In the genomic region with DNA sequence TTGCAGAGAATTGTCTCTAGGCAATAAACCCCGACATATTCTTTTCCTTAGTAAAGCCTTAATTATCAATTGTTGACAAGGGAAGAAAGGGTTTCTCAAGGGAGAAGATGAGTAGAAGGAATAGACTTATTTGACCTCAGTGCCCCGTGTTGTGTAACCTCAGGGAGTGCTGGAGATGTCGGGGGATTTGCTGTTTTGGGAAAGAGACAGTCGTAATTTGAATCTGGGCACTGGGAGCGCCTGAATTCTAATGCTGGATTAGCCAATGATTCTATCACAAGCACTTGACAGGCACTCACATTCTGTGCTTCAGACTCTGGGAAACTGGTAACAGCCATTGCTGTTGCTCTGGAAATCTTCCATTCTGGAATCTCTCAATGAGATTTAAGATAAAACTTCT, we compare ENCODE assay signal across 31 cellular contexts. TPM values are rescaled to one million over a fixed set of nuclear protein-coding genes. Genes with fewer than 3 reads are reported as not detected.
"Had no signal": no experiment of that assay in that cellular context is flagged by ENCODE, and none has a peak within 500 bp of the region (broad histone marks: within the 10 kb centered on the region; RNA-seq: fewer than 3 reads in every experiment).

No MANE protein-coding gene starts in this region.

- H3K27me3 ChIP-seq: adrenal gland, SJSA1 had no signal

- H3K9me3 Mint-ChIP-seq: activated naive CD8-positive, alpha-beta T cell treated with anti-CD3 and anti-CD28 coated beads, Interleukin-2, amount 10 ng/mL, durations not matched to agents 7 days and 5 days; T-helper 1 cell treated with Interleukin-12 subunit alpha and Interleukin-12 subunit beta and Interleukin-4 antibody, amounts not matched to agents 30 μg/mL and 1 μg/mL, for 36 hours had no signal

- H3K4me1 Mint-ChIP-seq: activated naive CD8-positive, alpha-beta T cell treated with anti-CD3 and anti-CD28 coated beads, Interleukin-2, amount 10 ng/mL, durations not matched to agents 7 days and 5 days had no signal

- DNase-seq: activated CD4-positive, alpha-beta T cell treated with anti-CD3 and anti-CD28 coated beads for 48 hours; activated CD4-positive, alpha-beta T cell treated with anti-CD3 and anti-CD28 coated beads, Interleukin-2, amount 50 U/mL, for 4 hours; activated CD4-positive, CD25-positive, alpha-beta regulatory T cell treated with anti-CD3 and anti-CD28 coated beads, Interleukin-2, amount 50 U/mL, for 72 hours; activated CD8-positive, alpha-beta memory T cell treated with anti-CD3 and anti-CD28 coated beads, Interleukin-2, amount 50 U/mL, for 48 hours; activated CD8-positive, alpha-beta T cell treated with anti-CD3 and anti-CD28 coated beads, Interleukin-2, amount 10 ng/mL, durations not matched to agents 7 days and 5 days; activated naive CD4-positive, alpha-beta T cell treated with anti-CD3 and anti-CD28 coated beads, Interleukin-2, amount 50 U/mL, for 16 hours; activated naive CD8-positive, alpha-beta T cell treated with anti-CD3 and anti-CD28 coated beads, Interleukin-2, amount 10 ng/mL, durations not matched to agents 7 days and 5 days; activated T-cell treated with anti-CD3 and anti-CD28 coated beads, Interleukin-2, amount 50 U/mL, for 1 hour; adrenal gland; aorta; NCI-H1092; NCI-H1417 treated with DMSO at 0.1 percent for 48 hours; NCI-H1694; NCI-H2029; NCI-H2107; NCI-H510A treated with DMSO at 0.1 percent for 48 hours; NCI-H69; NK-92 treated with Interleukin-12 subunit alpha and Interleukin-12 subunit beta, amount 100 ng/mL, for 24 hours; OCI-M1; RPMI8226; SHP77; SW 1271; T-helper 9 cell had no signal

- H3K4me3 ChIP-seq: adrenal gland, SJSA1 had no signal

- H3K4me3 Mint-ChIP-seq: activated CD8-positive, alpha-beta T cell treated with anti-CD3 and anti-CD28 coated beads, Interleukin-2, amount 10 ng/mL, durations not matched to agents 7 days and 5 days; activated naive CD8-positive, alpha-beta T cell treated with anti-CD3 and anti-CD28 coated beads, Interleukin-2, amount 10 ng/mL, durations not matched to agents 7 days and 5 days; T-helper 1 cell treated with Interleukin-12 subunit alpha and Interleukin-12 subunit beta and Interleukin-4 antibody, amounts not matched to agents 30 μg/mL and 1 μg/mL, for 36 hours; WTC11 had no signal

- H3K27ac ChIP-seq: adrenal gland, KMS-11, SJSA1 had no signal

- H3K27ac Mint-ChIP-seq: activated CD8-positive, alpha-beta T cell treated with anti-CD3 and anti-CD28 coated beads, Interleukin-2, amount 10 ng/mL, durations not matched to agents 7 days and 5 days; activated naive CD8-positive, alpha-beta T cell treated with anti-CD3 and anti-CD28 coated beads, Interleukin-2, amount 10 ng/mL, durations not matched to agents 7 days and 5 days; T-helper 1 cell treated with Interleukin-12 subunit alpha and Interleukin-12 subunit beta and Interleukin-4 antibody, amounts not matched to agents 30 μg/mL and 1 μg/mL, for 36 hours; WTC11 had no signal

- ATAC-seq: activated CD8-positive, alpha-beta T cell treated with anti-CD3 and anti-CD28 coated beads, Interleukin-2, amount 10 ng/mL, durations not matched to agents 7 days and 5 days; HepG2; Panc1; SK-N-SH treated with all-trans-retinoic acid at 6 μM for 48 hours; WTC11 had no signal

- H3K36me3 Mint-ChIP-seq: activated naive CD8-positive, alpha-beta T cell treated with anti-CD3 and anti-CD28 coated beads, Interleukin-2, amount 10 ng/mL, durations not matched to agents 7 days and 5 days; WTC11 had no signal

- H3K36me3 ChIP-seq: adrenal gland, SJSA1 had no signal

- H3K9me3 ChIP-seq: adrenal gland, SJSA1 had no signal

RNA-seq across cellular contexts. Expression of gene LMOD2, which starts 13.8 kb away (rescaled TPM):
- total RNA-seq: activated CD8-positive, alpha-beta T cell treated with anti-CD3 and anti-CD28 coated beads, Interleukin-2, amount 10 ng/mL, durations not matched to agents 7 days and 5 days; activated naive CD8-positive, alpha-beta T cell treated with anti-CD3 and anti-CD28 coated beads, Interleukin-2, amount 10 ng/mL, durations not matched to agents 7 days and 5 days; aorta; HepG2; MCF 10A; SJSA1; WTC11 had no signal
- polyA plus RNA-seq: HepG2 had no signal

RNA-seq across cellular contexts. Expression of gene ASB15, which starts 40.3 kb away (rescaled TPM):
- total RNA-seq: activated CD8-positive, alpha-beta T cell treated with anti-CD3 and anti-CD28 coated beads, Interleukin-2, amount 10 ng/mL, durations not matched to agents 7 days and 5 days; activated naive CD8-positive, alpha-beta T cell treated with anti-CD3 and anti-CD28 coated beads, Interleukin-2, amount 10 ng/mL, durations not matched to agents 7 days and 5 days; adrenal gland; aorta; HepG2; MCF 10A; WTC11 had no signal
- polyA plus RNA-seq: adrenal gland, HepG2 had no signal
